1 cellular context compared by ENCODE assay signal in the genomic region with DNA sequence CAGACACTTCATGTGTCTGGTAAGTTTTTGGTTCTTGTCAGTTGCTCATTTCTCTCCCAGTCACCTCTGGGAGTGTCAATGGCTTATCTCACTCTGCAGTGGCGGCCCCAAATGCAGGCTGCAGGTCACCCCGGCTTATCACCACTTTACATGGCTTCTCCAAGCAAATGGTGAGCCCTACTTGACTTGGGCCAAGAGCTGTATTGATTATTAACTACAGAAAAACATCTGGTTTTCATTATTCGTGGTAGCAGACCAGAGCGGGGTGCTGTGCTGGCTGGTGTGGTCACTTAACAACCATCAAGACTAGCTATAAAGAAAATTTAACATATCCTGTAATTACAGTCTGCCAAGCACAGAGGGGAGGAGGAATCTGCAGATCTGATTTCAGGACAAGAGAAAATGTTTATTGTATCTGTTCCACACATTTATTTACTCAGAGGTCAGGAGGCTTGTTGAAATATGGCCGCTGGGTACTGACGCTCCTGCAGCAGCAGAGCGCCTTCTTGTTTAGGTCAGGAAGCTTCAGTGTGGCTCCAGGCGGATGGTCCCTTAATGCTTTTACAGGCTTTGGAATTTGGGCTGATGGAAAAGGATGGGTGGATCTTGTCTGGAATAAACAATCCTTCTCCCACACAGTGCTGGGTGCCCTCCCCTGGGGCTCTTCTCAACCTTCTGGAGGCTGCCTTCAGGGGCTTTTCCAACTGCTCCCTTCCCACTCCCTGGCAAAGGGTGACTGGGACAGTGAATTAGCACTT.
TF ChIP-seq lines count a peak whose summit lies in the region.

No MANE protein-coding gene starts in this region.

TF ChIP-seq in K562, 482 proteins besides CTCF, POLR2A, EP300 and RAD21 (continued from another document and continues in another):
- TF ChIP-seq RREB1 (CRISPR knock-in tag; IDR thresholded peaks at IDR 0.05) (no peak), VEZF1 (CRISPR knock-in tag; IDR thresholded peaks at IDR 0.05) (peak; percentile 57; the same call in 1 of the 2 replicates), ZNF644 (tag; IDR thresholded peaks at IDR 0.05; ENCODE audit: low read depth) (peak; percentile 84), SRF (CRISPR knock-in tag; IDR thresholded peaks at IDR 0.05) (0 out of 4 replicates have a peak, but pooled peaks of 1 of the 2 experiments have one; percentile 14), CREB1 (IDR thresholded peaks at IDR 0.05) (peak; percentile 78; the same call in 1 of the 2 replicates), CREB1 (CRISPR knock-in tag; IDR thresholded peaks at IDR 0.05) (no peak), TCF3 (CRISPR knock-in tag; IDR thresholded peaks at IDR 0.05) (peak; percentile 54; the same call in 1 of the 2 replicates), MECOM (CRISPR knock-in tag; IDR thresholded peaks at IDR 0.05) (no peak), EGR1 (conservative IDR thresholded peaks at IDR 0.05) (0 out of 2 replicates have a peak, but pooled peaks have one; percentile 11), ARID1B (IDR thresholded peaks at IDR 0.05) (peak; percentile 96), ETS2 (tag; IDR thresholded peaks at IDR 0.05; ENCODE audit: borderline replicate concordance, poor library complexity, severe bottlenecking) (no peak), ZFP36 (IDR thresholded peaks at IDR 0.05; ENCODE audit: low read depth, low read length, partially characterized antibody) (no peak), FOXJ3 (CRISPR knock-in tag; IDR thresholded peaks at IDR 0.05) (no peak), ZNF175 (CRISPR knock-in tag; IDR thresholded peaks at IDR 0.05; ENCODE audit: low read depth) (peak; percentile 23; the same call in 1 of the 2 replicates), CC2D1A (IDR thresholded peaks at IDR 0.05) (peak; percentile 88; the same call in 1 of the 2 replicates), MTA2 (IDR thresholded peaks at IDR 0.05; ENCODE audit: low read depth) (peak; percentile 88), STAT5A (IDR thresholded peaks at IDR 0.05; ENCODE audit: borderline replicate concordance, low read length) (peak; percentile 91), REST (CRISPR knock-in tag; IDR thresholded peaks at IDR 0.05; ENCODE audit: low read depth) (no peak), CSDE1 (IDR thresholded peaks at IDR 0.05) (no peak), BMI1 (IDR thresholded peaks at IDR 0.05; ENCODE audit: low read length) (no peak), ADNP (tag; IDR thresholded peaks at IDR 0.05) (peak; percentile 59; the same call in 1 of the 2 replicates), L3MBTL2 (IDR thresholded peaks at IDR 0.05) (0 out of 2 replicates have a peak, but pooled peaks have one; percentile 18), DPF2 (IDR thresholded peaks at IDR 0.05) (peak; percentile 94), ZBTB7A (IDR thresholded peaks at IDR 0.05; ENCODE audit: borderline replicate concordance, control insufficient read depth, low read depth, low read length) (no peak), PBX2 (CRISPR knock-in tag; IDR thresholded peaks at IDR 0.05; ENCODE audit: low read depth) (no peak), PBX2 (tag; conservative IDR thresholded peaks at IDR 0.05; ENCODE audit: low read depth) (peak; percentile 33; the same call in 1 of the 2 replicates), TEAD4 (IDR thresholded peaks at IDR 0.05; ENCODE audit: low read length) (peak; percentile 96), TEAD4 (CRISPR knock-in tag; IDR thresholded peaks at IDR 0.05; ENCODE audit: borderline replicate concordance) (no peak), TBP (optimal IDR thresholded peaks at IDR 0.05; ENCODE audit: low read depth, low read length) (peak; percentile 2), KAT8 (IDR thresholded peaks at IDR 0.05; ENCODE audit: low read depth) (no peak), ZBTB11 (CRISPR knock-in tag; IDR thresholded peaks at IDR 0.05) (peak in 1 of 3 experiments; percentile 51; a peak in 1 of 6 replicates)
- TF ChIP-seq, protein P1, sequence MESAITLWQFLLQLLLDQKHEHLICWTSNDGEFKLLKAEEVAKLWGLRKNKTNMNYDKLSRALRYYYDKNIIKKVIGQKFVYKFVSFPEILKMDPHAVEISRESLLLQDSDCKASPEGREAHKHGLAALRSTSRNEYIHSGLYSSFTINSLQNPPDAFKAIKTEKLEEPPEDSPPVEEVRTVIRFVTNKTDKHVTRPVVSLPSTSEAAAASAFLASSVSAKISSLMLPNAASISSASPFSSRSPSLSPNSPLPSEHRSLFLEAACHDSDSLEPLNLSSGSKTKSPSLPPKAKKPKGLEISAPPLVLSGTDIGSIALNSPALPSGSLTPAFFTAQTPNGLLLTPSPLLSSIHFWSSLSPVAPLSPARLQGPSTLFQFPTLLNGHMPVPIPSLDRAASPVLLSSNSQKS (CRISPR knock-in tag; IDR thresholded peaks at IDR 0.05): no peak
- TF ChIP-seq, protein P2, sequence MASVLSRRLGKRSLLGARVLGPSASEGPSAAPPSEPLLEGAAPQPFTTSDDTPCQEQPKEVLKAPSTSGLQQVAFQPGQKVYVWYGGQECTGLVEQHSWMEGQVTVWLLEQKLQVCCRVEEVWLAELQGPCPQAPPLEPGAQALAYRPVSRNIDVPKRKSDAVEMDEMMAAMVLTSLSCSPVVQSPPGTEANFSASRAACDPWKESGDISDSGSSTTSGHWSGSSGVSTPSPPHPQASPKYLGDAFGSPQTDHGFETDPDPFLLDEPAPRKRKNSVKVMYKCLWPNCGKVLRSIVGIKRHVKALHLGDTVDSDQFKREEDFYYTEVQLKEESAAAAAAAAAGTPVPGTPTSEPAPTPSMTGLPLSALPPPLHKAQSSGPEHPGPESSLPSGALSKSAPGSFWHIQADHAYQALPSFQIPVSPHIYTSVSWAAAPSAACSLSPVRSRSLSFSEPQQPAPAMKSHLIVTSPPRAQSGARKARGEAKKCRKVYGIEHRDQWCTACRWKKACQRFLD (CRISPR knock-in tag; IDR thresholded peaks at IDR 0.05): peak; percentile 81
- TF ChIP-seq, protein P3, sequence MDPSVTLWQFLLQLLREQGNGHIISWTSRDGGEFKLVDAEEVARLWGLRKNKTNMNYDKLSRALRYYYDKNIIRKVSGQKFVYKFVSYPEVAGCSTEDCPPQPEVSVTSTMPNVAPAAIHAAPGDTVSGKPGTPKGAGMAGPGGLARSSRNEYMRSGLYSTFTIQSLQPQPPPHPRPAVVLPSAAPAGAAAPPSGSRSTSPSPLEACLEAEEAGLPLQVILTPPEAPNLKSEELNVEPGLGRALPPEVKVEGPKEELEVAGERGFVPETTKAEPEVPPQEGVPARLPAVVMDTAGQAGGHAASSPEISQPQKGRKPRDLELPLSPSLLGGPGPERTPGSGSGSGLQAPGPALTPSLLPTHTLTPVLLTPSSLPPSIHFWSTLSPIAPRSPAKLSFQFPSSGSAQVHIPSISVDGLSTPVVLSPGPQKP (CRISPR knock-in tag; IDR thresholded peaks at IDR 0.05): no peak
